Comparison of ENCODE assay signal across 22 cellular contexts in the genomic region with DNA sequence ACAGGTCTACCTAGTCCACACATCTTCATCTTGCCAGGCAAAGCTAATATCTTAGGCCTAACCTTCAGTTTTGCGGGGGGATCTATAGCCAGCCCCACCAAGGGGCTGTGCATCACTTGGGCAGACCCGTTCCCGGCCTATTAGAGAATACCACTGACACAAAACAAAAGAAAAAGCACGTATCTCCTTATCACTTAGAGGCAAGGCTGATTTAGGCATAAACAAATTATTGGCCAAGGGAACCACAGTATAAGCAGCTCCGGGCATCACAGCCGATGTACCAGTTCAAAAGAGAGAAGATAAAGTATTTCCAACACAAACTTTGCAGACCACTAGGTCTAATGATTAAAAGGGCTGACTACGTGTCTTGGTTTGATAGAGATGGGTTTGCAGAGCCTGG.
DNase-seq lines count a peak whose midpoint lies in the region; ATAC-seq and TF ChIP-seq lines count a peak whose summit lies in the region.
"Had no signal": no experiment of that assay in that cellular context is flagged by ENCODE, and none has a peak within 500 bp of the region (broad histone marks: within the 10 kb centered on the region; RNA-seq: fewer than 3 reads in every experiment).

No MANE protein-coding gene starts in this region.

- TF ChIP-seq POLR2A in upper lobe of left lung (IDR thresholded peaks at IDR 0.05): no peak

- H3K27ac ChIP-seq in heart right ventricle (peak overlapping the region in 9 of 10 donors; percentile 42 to 91 (median 82)), dorsolateral prefrontal cortex (peak overlapping the region; percentile 73 to 100 (median 96)), parathyroid adenoma (peak overlapping the region; percentile 9), upper lobe of left lung (peak overlapping the region; percentile 31 to 74 (median 71)), smooth muscle cell (ENCODE audit: low read depth) (no peak overlapping the region)
- H3K27ac ChIP-seq: epithelial cell of prostate had no signal

- H3K9ac ChIP-seq in parathyroid adenoma: no peak overlapping the region
- H3K9ac ChIP-seq in smooth muscle cell (ENCODE audit: low read depth): no peak overlapping the region

- peaks cover 2 to 77% (median 51%) of the 10 kb centered on the region in 9 donors for H3K4me1 ChIP-seq in heart right ventricle
- no peaks in the 10 kb centered on the region for H3K4me1 ChIP-seq in parathyroid adenoma
- H3K4me1 ChIP-seq in upper lobe of left lung: peaks cover 9 to 32% (median 26%) of the 10 kb centered on the region in 4 donors
- no peaks in the 10 kb centered on the region for H3K4me1 ChIP-seq in smooth muscle cell (ENCODE audit: low read depth)
- H3K4me1 ChIP-seq: breast epithelium, testis had no signal

- 72 to 73% methylated on average over 7 of the region's 7 CpGs for WGBS in heart right ventricle, 2 donors
- WGBS in upper lobe of left lung, 2 donors: 65 to 66% methylated on average over 7 of the region's 7 CpGs
- 91% methylated on average over 7 of the region's 7 CpGs for WGBS in smooth muscle cell (ENCODE audit: low lambda C conversion rate)

- H3K9me3 ChIP-seq in heart right ventricle: no peaks in the 10 kb centered on the region
- no peaks in the 10 kb centered on the region for H3K9me3 ChIP-seq in parathyroid adenoma (ENCODE audit: control insufficient read depth, low read length)
- H3K9me3 ChIP-seq in upper lobe of left lung: no peaks in the 10 kb centered on the region
- H3K9me3 ChIP-seq in smooth muscle cell (replicated peaks; ENCODE audit: low read depth): no peaks in the 10 kb centered on the region
- H3K9me3 ChIP-seq: breast epithelium, left lung, testis had no signal

- H3K36me3 ChIP-seq in heart right ventricle (no peaks in the 10 kb centered on the region), parathyroid adenoma (ENCODE audit: control insufficient read depth, insufficient read depth, low read length) (no peaks in the 10 kb centered on the region), upper lobe of left lung (no peaks in the 10 kb centered on the region), smooth muscle cell (ENCODE audit: low read depth) (no peaks in the 10 kb centered on the region)
- H3K36me3 ChIP-seq: breast epithelium, left lung had no signal

- ATAC-seq in heart right ventricle (no peak), left ventricle myocardium superior (no peak), upper lobe of left lung (ENCODE audit: low FRiP score in 2 of 2) (no peak)
- ATAC-seq: activated naive CD4-positive, alpha-beta T cell treated with anti-CD3 and anti-CD28 coated beads, Interleukin-2, amount 50 U/mL, for 72 hours; CD8-positive, alpha-beta T cell; naive thymus-derived CD8-positive, alpha-beta T cell; stimulated activated naive B cell treated with anti-CD40 and anti-IgM and Interleukin-4, amounts not matched to agents 10 μg/mL and 1 μg/mL and 100 μg/mL, for 72 hours had no signal

- no peak for TF ChIP-seq CTCF in heart right ventricle (IDR thresholded peaks at IDR 0.05)
- no peak for TF ChIP-seq CTCF in dorsolateral prefrontal cortex (IDR thresholded peaks at IDR 0.05 in 54 of 56, conservative IDR thresholded peaks at IDR 0.05 in 2 of 56; ENCODE audit: low read depth in 1 of 56, partially characterized antibody in 56 of 56)
- TF ChIP-seq CTCF in parathyroid adenoma (IDR thresholded peaks at IDR 0.05): no peak
- TF ChIP-seq CTCF in upper lobe of left lung (IDR thresholded peaks at IDR 0.05): no peak
- TF ChIP-seq CTCF in smooth muscle cell (IDR thresholded peaks at IDR 0.05; ENCODE audit: borderline replicate concordance, insufficient read depth, poor library complexity, severe bottlenecking): no peak

- H3K4me3 ChIP-seq in heart right ventricle (no peak overlapping the region), dorsolateral prefrontal cortex (peak overlapping the region in 27 of 59 donors; percentile 1 to 61 (median 48)), parathyroid adenoma (ENCODE audit: low read depth, low read length) (no peak overlapping the region), upper lobe of left lung (no peak overlapping the region), smooth muscle cell (no peak overlapping the region)
- H3K4me3 ChIP-seq: left lung, testis had no signal

- H2AFZ ChIP-seq in parathyroid adenoma (no peak overlapping the region), smooth muscle cell (ENCODE audit: low read depth) (no peak overlapping the region)

- no peaks in the 10 kb centered on the region for H3F3A ChIP-seq in smooth muscle cell (ENCODE audit: low read depth)

- intact Hi-C loops in heart right ventricle (cut with DNase I): loop anchor here in 7 of 10 donors (5.0 to 10.0 kb wide), 13 partner anchors 62 to 1237 kb away; a partner anchor contains a TSS
- intact Hi-C loops in left ventricle myocardium superior (cut with micrococcal nuclease): loop anchor here (10.0 kb wide), 1 partner anchor 435 kb away; no protein-coding TSS in a partner anchor
- intact Hi-C loops in dorsolateral prefrontal cortex (cut with DNase I): loop anchor here (2.0 to 5.0 kb wide), 3 partner anchors 19 to 442 kb away; a partner anchor contains a TSS

- H3K79me2 ChIP-seq in parathyroid adenoma (no peaks in the 10 kb centered on the region), smooth muscle cell (ENCODE audit: low read depth) (peaks cover 56% of the 10 kb centered on the region)

- no peaks in the 10 kb centered on the region for H3K27me3 ChIP-seq in heart right ventricle
- no peaks in the 10 kb centered on the region for H3K27me3 ChIP-seq in dorsolateral prefrontal cortex
- no peaks in the 10 kb centered on the region for H3K27me3 ChIP-seq in parathyroid adenoma (ENCODE audit: control insufficient read depth, insufficient read depth, low read length)
- H3K27me3 ChIP-seq in upper lobe of left lung: no peaks in the 10 kb centered on the region
- no peaks in the 10 kb centered on the region for H3K27me3 ChIP-seq in smooth muscle cell (ENCODE audit: low read depth)
- H3K27me3 ChIP-seq: breast epithelium, left lung, testis had no signal

- DNase-seq in heart right ventricle (no peak), left ventricle myocardium superior (no peak), dorsolateral prefrontal cortex (no peak), upper lobe of left lung (no peak), NCI-H1694 treated with DMSO at 0.1 percent for 48 hours (lab: John Stamatoyannopoulos, UW) (no peak), NCI-H2171 treated with DMSO at 0.1 percent for 48 hours (lab: John Stamatoyannopoulos, UW) (no peak), smooth muscle cell (lab: John Stamatoyannopoulos, UW; ENCODE audit: unreplicated experiment) (no peak)
- DNase-seq: activated CD4-positive, alpha-beta T cell treated with anti-CD3 and anti-CD28 coated beads, Interleukin-2, amount 10 ng/mL, durations not matched to agents 24 days and 14 days; activated effector memory CD4-positive, alpha-beta T cell treated with Interleukin-2 at 50 U/mL for 16 hours; CD8-positive, alpha-beta T cell; left lung; naive thymus-derived CD8-positive, alpha-beta T cell; NCI-H1048; NCI-H2171; Right ventricle myocardium superior; stimulated activated CD4-positive, alpha-beta T cell treated with anti-CD3 and anti-CD28 coated beads, Interleukin-15, amount 100 ng/mL, for 24 hours; stimulated activated naive B cell treated with anti-CD40 and anti-IgM and Interleukin-4, amounts not matched to agents 10 μg/mL and 1 μg/mL and 100 μg/mL, for 72 hours; testis had no signal

- H3K4me2 ChIP-seq in parathyroid adenoma (ENCODE audit: low read length): no peak overlapping the region
- H3K4me2 ChIP-seq in smooth muscle cell: no peak overlapping the region

- peaks cover 40% of the 10 kb centered on the region for H4K20me1 ChIP-seq in smooth muscle cell (ENCODE audit: low read depth)

- no peak for TF ChIP-seq EP300 in upper lobe of left lung (IDR thresholded peaks at IDR 0.05)
